Comparison of ENCODE assay signal across 8 cellular contexts in genomic region chr1:21621761-21622436, GRCh38. TPM values are rescaled to one million over a fixed set of nuclear protein-coding genes. Genes with fewer than 3 reads are reported as not detected.
DNase-seq lines count a peak whose midpoint lies in the region; ATAC-seq and TF ChIP-seq lines count a peak whose summit lies in the region.

No MANE protein-coding gene starts in this region.

- H3K9me3 ChIP-seq in mucosa of rectum (ENCODE audit: control insufficient read depth in 2 of 2, low read length in 2 of 2), result no peaks in the 10 kb centered on the region

- no peak for TF ChIP-seq RAD21 in Ishikawa (IDR thresholded peaks at IDR 0.05; ENCODE audit: low read depth)

- H3K4me3 ChIP-seq in coronary artery (peak overlapping the region; percentile 59), mucosa of rectum (ENCODE audit: low read length in 2 of 2) (peak overlapping the region; percentile 57 to 72)

- TF ChIP-seq CTCF in 22Rv1 (IDR thresholded peaks at IDR 0.05) (no peak), coronary artery (IDR thresholded peaks at IDR 0.05) (no peak)

- in situ Hi-C loops in G401 (cut with HindIII; ENCODE audit: low sequenced_read_pairs), result no loop called here

- H3K27ac ChIP-seq in 22Rv1, result peak overlapping the region; percentile 98
- no peak overlapping the region for H3K27ac ChIP-seq in coronary artery
- no peak overlapping the region for H3K27ac ChIP-seq in mucosa of rectum (ENCODE audit: low read depth in 2 of 2, low read length in 2 of 2)

- TF ChIP-seq EP300 in Ishikawa (IDR thresholded peaks at IDR 0.05; ENCODE audit: borderline replicate concordance), result no peak

- ATAC-seq in GM21825 (IDR thresholded peaks at IDR 0.05; ENCODE audit: unreplicated experiment), result no peak

- intact Hi-C loops in cardiac septum (cut with DNase I), result no loop called here

- H3K4me1 ChIP-seq in mucosa of rectum (ENCODE audit: control insufficient read depth in 2 of 2, insufficient read depth in 2 of 2, low read length in 2 of 2), result peaks cover 11 to 20% of the 10 kb centered on the region in 2 donors

- H3K36me3 ChIP-seq in mucosa of rectum (ENCODE audit: control insufficient read depth in 2 of 2, insufficient read depth in 2 of 2, low read length in 2 of 2), result no peaks in the 10 kb centered on the region

- peaks cover 0 to 8% of the 10 kb centered on the region in 2 donors for H3K27me3 ChIP-seq in mucosa of rectum (ENCODE audit: control insufficient read depth in 2 of 2, insufficient read depth in 2 of 2, low read length in 2 of 2)

- DNase-seq in coronary artery (ENCODE audit: low spot score) (no peak), G401 (ENCODE audit: low spot score) (no peak), NCI-H2196 treated with DMSO at 0.1 percent for 48 hours (lab: John Stamatoyannopoulos, UW; ENCODE audit: unreplicated experiment) (no peak), cardiac septum (ENCODE audit: low spot score) (no peak)

- peak overlapping the region; percentile 21 to 41 for H3K9ac ChIP-seq in mucosa of rectum (ENCODE audit: low read depth in 1 of 2, low read length in 2 of 2)

TF ChIP-seq in Ishikawa, 13 proteins besides CTCF, POLR2A, EP300 and RAD21:
- no peak for TF ChIP-seq MAX (IDR thresholded peaks at IDR 0.05)
- peak; percentile 67; the same call in 1 of the 2 replicates for TF ChIP-seq ZBTB7A (IDR thresholded peaks at IDR 0.05; ENCODE audit: low read depth)

RNA-seq across cellular contexts. Expression of gene RAP1GAP, which starts 47.3 kb away (rescaled TPM):
- 3.7 and 4.8 TPM in 2 replicates for total RNA-seq in G401 (2014; rRNA removed; shearing (Covaris generic))
- total RNA-seq in cardiac septum, result 2.7 TPM
